Comparison of ENCODE assay signal across 1 cellular context in the genomic region with DNA sequence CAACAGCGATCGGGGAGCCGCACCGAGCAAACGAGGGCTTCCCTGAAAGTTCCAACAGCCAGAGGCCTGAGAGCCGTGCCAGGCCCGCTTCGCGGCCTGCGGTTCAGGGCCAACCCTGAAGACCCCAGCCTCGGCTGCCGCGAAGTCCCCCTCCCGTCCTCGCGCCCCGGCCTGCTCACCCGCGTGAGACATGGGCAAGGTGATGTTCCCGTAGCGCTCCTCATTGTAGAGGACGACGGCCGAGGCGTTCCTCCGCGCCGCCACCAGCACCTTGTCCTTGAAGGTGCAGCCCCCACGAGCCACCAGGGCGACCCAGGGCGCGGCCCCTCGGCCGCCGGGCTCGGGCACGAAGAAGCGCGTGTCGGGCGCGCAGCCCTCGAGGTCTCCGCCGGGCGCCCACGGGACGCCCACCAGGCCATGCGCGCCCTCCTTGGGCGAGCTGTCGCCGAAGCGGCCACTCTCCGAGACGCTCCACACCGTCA.
TF ChIP-seq lines count a peak whose summit lies in the region.

No MANE protein-coding gene starts in this region.

TF ChIP-seq in K562, 482 proteins besides CTCF, POLR2A, EP300 and RAD21 (continued from another document):
- TF ChIP-seq, protein P1, sequence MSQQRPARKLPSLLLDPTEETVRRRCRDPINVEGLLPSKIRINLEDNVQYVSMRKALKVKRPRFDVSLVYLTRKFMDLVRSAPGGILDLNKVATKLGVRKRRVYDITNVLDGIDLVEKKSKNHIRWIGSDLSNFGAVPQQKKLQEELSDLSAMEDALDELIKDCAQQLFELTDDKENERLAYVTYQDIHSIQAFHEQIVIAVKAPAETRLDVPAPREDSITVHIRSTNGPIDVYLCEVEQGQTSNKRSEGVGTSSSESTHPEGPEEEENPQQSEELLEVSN (IDR thresholded peaks at IDR 0.05; ENCODE audit: borderline replicate concordance in 1 of 2, extremely low read depth in 1 of 2, insufficient read depth in 1 of 2, insufficient read length in 1 of 2, low read depth in 1 of 2, low read length in 1 of 2, poor library complexity in 1 of 2, severe bottlenecking in 1 of 2), result peak; percentile 77 to 92
- TF ChIP-seq, protein P2, sequence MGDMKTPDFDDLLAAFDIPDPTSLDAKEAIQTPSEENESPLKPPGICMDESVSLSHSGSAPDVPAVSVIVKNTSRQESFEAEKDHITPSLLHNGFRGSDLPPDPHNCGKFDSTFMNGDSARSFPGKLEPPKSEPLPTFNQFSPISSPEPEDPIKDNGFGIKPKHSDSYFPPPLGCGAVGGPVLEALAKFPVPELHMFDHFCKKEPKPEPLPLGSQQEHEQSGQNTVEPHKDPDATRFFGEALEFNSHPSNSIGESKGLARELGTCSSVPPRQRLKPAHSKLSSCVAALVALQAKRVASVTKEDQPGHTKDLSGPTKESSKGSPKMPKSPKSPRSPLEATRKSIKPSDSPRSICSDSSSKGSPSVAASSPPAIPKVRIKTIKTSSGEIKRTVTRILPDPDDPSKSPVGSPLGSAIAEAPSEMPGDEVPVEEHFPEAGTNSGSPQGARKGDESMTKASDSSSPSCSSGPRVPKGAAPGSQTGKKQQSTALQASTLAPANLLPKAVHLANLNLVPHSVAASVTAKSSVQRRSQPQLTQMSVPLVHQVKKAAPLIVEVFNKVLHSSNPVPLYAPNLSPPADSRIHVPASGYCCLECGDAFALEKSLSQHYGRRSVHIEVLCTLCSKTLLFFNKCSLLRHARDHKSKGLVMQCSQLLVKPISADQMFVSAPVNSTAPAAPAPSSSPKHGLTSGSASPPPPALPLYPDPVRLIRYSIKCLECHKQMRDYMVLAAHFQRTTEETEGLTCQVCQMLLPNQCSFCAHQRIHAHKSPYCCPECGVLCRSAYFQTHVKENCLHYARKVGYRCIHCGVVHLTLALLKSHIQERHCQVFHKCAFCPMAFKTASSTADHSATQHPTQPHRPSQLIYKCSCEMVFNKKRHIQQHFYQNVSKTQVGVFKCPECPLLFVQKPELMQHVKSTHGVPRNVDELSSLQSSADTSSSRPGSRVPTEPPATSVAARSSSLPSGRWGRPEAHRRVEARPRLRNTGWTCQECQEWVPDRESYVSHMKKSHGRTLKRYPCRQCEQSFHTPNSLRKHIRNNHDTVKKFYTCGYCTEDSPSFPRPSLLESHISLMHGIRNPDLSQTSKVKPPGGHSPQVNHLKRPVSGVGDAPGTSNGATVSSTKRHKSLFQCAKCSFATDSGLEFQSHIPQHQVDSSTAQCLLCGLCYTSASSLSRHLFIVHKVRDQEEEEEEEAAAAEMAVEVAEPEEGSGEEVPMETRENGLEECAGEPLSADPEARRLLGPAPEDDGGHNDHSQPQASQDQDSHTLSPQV (IDR thresholded peaks at IDR 0.05), result peak; percentile 84
- TF ChIP-seq SMAD4 (CRISPR knock-in tag; conservative IDR thresholded peaks at IDR 0.05), result peak; percentile 52; the same call in 1 of the 2 replicates
- 0 out of 2 replicates have a peak, but pooled peaks have one; percentile 16 for TF ChIP-seq GATA2 (CRISPR knock-in tag; IDR thresholded peaks at IDR 0.05)
- 0 out of 2 replicates have a peak, but pooled peaks have one; percentile 79 for TF ChIP-seq ZNF124 (CRISPR knock-in tag; IDR thresholded peaks at IDR 0.05)
- peak; percentile 78; the same call in 1 of the 2 replicates for TF ChIP-seq NR3C1 (CRISPR knock-in tag; IDR thresholded peaks at IDR 0.05)
- TF ChIP-seq, protein P3, sequence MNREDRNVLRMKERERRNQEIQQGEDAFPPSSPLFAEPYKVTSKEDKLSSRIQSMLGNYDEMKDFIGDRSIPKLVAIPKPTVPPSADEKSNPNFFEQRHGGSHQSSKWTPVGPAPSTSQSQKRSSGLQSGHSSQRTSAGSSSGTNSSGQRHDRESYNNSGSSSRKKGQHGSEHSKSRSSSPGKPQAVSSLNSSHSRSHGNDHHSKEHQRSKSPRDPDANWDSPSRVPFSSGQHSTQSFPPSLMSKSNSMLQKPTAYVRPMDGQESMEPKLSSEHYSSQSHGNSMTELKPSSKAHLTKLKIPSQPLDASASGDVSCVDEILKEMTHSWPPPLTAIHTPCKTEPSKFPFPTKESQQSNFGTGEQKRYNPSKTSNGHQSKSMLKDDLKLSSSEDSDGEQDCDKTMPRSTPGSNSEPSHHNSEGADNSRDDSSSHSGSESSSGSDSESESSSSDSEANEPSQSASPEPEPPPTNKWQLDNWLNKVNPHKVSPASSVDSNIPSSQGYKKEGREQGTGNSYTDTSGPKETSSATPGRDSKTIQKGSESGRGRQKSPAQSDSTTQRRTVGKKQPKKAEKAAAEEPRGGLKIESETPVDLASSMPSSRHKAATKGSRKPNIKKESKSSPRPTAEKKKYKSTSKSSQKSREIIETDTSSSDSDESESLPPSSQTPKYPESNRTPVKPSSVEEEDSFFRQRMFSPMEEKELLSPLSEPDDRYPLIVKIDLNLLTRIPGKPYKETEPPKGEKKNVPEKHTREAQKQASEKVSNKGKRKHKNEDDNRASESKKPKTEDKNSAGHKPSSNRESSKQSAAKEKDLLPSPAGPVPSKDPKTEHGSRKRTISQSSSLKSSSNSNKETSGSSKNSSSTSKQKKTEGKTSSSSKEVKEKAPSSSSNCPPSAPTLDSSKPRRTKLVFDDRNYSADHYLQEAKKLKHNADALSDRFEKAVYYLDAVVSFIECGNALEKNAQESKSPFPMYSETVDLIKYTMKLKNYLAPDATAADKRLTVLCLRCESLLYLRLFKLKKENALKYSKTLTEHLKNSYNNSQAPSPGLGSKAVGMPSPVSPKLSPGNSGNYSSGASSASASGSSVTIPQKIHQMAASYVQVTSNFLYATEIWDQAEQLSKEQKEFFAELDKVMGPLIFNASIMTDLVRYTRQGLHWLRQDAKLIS (CRISPR knock-in tag; IDR thresholded peaks at IDR 0.05), result peak; percentile 46; the same call in 1 of the 2 replicates
- TF ChIP-seq ZNF347 (CRISPR knock-in tag; IDR thresholded peaks at IDR 0.05; ENCODE audit: low read depth), result no peak
- TF ChIP-seq, protein P4, sequence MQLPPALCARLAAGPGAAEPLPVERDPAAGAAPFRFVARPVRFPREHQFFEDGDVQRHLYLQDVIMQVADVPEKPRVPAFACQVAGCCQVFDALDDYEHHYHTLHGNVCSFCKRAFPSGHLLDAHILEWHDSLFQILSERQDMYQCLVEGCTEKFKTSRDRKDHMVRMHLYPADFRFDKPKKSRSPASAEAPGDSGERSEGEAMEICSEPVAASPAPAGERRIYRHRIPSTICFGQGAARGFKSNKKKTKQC (CRISPR knock-in tag; IDR thresholded peaks at IDR 0.05), result peak; percentile 44
- no peak for TF ChIP-seq CREB1 (IDR thresholded peaks at IDR 0.05)
- peak; percentile 35; the same call in 1 of the 2 replicates for TF ChIP-seq CREB1 (CRISPR knock-in tag; IDR thresholded peaks at IDR 0.05)
- TF ChIP-seq KLF16 (IDR thresholded peaks at IDR 0.05), result no peak
- TF ChIP-seq KLF6 (CRISPR knock-in tag; IDR thresholded peaks at IDR 0.05; ENCODE audit: borderline replicate concordance), result 0 out of 2 replicates have a peak, but pooled peaks have one; percentile 19
- TF ChIP-seq FOXP1 (CRISPR knock-in tag; IDR thresholded peaks at IDR 0.05), result peak; percentile 54; the same call in 1 of the 2 replicates
